ENCODE assay signal across 1 cellular context in the genomic region with DNA sequence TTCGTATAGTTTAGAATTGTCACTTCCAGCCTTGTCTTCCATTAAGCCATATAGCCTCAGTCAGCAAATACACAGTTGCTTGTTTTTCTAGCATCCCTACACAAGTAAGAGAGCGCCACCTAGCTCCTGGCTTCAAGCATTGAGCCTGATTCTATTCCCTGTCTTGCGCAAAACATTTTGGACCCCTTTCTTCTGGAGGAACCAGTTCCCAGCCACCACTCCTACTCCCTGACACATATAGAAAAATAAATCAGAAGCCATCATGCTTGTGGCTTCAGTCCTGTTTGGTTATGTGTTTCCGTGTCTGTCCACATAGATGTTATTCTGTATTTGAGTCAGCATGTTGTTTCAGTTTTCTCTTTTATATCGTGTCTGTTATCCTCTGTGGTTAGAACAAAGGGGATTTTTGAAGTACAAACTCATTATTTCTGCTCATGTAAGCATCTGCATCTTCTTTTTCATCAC.
A peak's percentile ranks its signal among the peaks of the same experiment; 100 is the strongest.
TF ChIP-seq lines count a peak whose summit lies in the region.

No MANE protein-coding gene starts in this region.

TF ChIP-seq in K562, 482 proteins besides CTCF, POLR2A, EP300 and RAD21 (continued from another document):
- peak; percentile 77 for TF ChIP-seq MAFG (tag; conservative IDR thresholded peaks at IDR 0.05)
- TF ChIP-seq POU5F1 (IDR thresholded peaks at IDR 0.05; ENCODE audit: borderline replicate concordance, low read depth, low read length, partially characterized antibody), result no peak
- no peak for TF ChIP-seq ZNF57 (CRISPR knock-in tag; IDR thresholded peaks at IDR 0.05)
- no peak for TF ChIP-seq MBD2 (IDR thresholded peaks at IDR 0.05; ENCODE audit: borderline replicate concordance, low read depth)
- TF ChIP-seq TAF7 (tag; IDR thresholded peaks at IDR 0.05), result no peak
- no peak for TF ChIP-seq HLTF (IDR thresholded peaks at IDR 0.05)
- TF ChIP-seq, protein P1, sequence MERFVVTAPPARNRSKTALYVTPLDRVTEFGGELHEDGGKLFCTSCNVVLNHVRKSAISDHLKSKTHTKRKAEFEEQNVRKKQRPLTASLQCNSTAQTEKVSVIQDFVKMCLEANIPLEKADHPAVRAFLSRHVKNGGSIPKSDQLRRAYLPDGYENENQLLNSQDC (CRISPR knock-in tag; IDR thresholded peaks at IDR 0.05), result no peak
- no peak for TF ChIP-seq ELF1 (tag; IDR thresholded peaks at IDR 0.05)
- TF ChIP-seq ARID2 (IDR thresholded peaks at IDR 0.05), result peak; percentile 65; the same call in 1 of the 2 replicates
- peak; percentile 71 for TF ChIP-seq MAFF (IDR thresholded peaks at IDR 0.05; ENCODE audit: low read length)
- no peak for TF ChIP-seq ZNF121 (CRISPR knock-in tag; conservative IDR thresholded peaks at IDR 0.05)
- TF ChIP-seq HNRNPUL1 (IDR thresholded peaks at IDR 0.05; ENCODE audit: low read length), result no peak
- no peak for TF ChIP-seq MEF2D (tag; conservative IDR thresholded peaks at IDR 0.05; ENCODE audit: low read depth)
- peak; percentile 88 for TF ChIP-seq ZNF316 (IDR thresholded peaks at IDR 0.05)
- no peak for TF ChIP-seq CCNT2 (IDR thresholded peaks at IDR 0.05; ENCODE audit: borderline replicate concordance, extremely low read depth, insufficient read length, low read depth, low read length)
- TF ChIP-seq FOXP1 (CRISPR knock-in tag; IDR thresholded peaks at IDR 0.05), result no peak
- no peak for TF ChIP-seq FOXK1 (CRISPR knock-in tag; IDR thresholded peaks at IDR 0.05; ENCODE audit: borderline replicate concordance)
- TF ChIP-seq, protein P2, sequence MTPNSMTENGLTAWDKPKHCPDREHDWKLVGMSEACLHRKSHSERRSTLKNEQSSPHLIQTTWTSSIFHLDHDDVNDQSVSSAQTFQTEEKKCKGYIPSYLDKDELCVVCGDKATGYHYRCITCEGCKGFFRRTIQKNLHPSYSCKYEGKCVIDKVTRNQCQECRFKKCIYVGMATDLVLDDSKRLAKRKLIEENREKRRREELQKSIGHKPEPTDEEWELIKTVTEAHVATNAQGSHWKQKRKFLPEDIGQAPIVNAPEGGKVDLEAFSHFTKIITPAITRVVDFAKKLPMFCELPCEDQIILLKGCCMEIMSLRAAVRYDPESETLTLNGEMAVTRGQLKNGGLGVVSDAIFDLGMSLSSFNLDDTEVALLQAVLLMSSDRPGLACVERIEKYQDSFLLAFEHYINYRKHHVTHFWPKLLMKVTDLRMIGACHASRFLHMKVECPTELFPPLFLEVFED (CRISPR knock-in tag; conservative IDR thresholded peaks at IDR 0.05), result no peak
- TF ChIP-seq TARDBP (IDR thresholded peaks at IDR 0.05), result no peak
- TF ChIP-seq, protein P3, sequence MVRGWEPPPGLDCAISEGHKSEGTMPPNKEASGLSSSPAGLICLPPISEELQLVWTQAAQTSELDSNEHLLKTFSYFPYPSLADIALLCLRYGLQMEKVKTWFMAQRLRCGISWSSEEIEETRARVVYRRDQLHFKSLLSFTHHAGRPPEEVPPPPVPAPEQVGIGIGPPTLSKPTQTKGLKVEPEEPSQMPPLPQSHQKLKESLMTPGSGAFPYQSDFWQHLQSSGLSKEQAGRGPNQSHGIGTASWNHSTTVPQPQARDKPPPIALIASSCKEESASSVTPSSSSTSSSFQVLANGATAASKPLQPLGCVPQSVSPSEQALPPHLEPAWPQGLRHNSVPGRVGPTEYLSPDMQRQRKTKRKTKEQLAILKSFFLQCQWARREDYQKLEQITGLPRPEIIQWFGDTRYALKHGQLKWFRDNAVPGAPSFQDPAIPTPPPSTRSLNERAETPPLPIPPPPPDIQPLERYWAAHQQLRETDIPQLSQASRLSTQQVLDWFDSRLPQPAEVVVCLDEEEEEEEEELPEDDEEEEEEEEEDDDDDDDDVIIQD (CRISPR knock-in tag; IDR thresholded peaks at IDR 0.05), result no peak
- TF ChIP-seq MYNN (IDR thresholded peaks at IDR 0.05), result no peak
- TF ChIP-seq MYNN (CRISPR knock-in tag; IDR thresholded peaks at IDR 0.05), result no peak
- TF ChIP-seq, protein P4, sequence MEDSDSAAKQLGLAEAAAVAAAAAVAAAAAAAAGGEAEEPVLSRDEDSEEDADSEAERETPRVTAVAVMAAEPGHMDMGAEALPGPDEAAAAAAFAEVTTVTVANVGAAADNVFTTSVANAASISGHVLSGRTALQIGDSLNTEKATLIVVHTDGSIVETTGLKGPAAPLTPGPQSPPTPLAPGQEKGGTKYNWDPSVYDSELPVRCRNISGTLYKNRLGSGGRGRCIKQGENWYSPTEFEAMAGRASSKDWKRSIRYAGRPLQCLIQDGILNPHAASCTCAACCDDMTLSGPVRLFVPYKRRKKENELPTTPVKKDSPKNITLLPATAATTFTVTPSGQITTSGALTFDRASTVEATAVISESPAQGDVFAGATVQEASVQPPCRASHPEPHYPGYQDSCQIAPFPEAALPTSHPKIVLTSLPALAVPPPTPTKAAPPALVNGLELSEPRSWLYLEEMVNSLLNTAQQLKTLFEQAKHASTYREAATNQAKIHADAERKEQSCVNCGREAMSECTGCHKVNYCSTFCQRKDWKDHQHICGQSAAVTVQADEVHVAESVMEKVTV (CRISPR knock-in tag; IDR thresholded peaks at IDR 0.05), result peak; percentile 67
- TF ChIP-seq CEBPG (CRISPR knock-in tag; IDR thresholded peaks at IDR 0.05), result peak; percentile 51; the same call in 1 of the 2 replicates
- TF ChIP-seq CEBPG (tag; conservative IDR thresholded peaks at IDR 0.05 in 1 of 2, IDR thresholded peaks at IDR 0.05 in 1 of 2), result peak in 1 of 2 experiments; percentile 64; a peak in 1 of 4 replicates
- TF ChIP-seq EP400 (IDR thresholded peaks at IDR 0.05), result no peak
- TF ChIP-seq, protein P5, sequence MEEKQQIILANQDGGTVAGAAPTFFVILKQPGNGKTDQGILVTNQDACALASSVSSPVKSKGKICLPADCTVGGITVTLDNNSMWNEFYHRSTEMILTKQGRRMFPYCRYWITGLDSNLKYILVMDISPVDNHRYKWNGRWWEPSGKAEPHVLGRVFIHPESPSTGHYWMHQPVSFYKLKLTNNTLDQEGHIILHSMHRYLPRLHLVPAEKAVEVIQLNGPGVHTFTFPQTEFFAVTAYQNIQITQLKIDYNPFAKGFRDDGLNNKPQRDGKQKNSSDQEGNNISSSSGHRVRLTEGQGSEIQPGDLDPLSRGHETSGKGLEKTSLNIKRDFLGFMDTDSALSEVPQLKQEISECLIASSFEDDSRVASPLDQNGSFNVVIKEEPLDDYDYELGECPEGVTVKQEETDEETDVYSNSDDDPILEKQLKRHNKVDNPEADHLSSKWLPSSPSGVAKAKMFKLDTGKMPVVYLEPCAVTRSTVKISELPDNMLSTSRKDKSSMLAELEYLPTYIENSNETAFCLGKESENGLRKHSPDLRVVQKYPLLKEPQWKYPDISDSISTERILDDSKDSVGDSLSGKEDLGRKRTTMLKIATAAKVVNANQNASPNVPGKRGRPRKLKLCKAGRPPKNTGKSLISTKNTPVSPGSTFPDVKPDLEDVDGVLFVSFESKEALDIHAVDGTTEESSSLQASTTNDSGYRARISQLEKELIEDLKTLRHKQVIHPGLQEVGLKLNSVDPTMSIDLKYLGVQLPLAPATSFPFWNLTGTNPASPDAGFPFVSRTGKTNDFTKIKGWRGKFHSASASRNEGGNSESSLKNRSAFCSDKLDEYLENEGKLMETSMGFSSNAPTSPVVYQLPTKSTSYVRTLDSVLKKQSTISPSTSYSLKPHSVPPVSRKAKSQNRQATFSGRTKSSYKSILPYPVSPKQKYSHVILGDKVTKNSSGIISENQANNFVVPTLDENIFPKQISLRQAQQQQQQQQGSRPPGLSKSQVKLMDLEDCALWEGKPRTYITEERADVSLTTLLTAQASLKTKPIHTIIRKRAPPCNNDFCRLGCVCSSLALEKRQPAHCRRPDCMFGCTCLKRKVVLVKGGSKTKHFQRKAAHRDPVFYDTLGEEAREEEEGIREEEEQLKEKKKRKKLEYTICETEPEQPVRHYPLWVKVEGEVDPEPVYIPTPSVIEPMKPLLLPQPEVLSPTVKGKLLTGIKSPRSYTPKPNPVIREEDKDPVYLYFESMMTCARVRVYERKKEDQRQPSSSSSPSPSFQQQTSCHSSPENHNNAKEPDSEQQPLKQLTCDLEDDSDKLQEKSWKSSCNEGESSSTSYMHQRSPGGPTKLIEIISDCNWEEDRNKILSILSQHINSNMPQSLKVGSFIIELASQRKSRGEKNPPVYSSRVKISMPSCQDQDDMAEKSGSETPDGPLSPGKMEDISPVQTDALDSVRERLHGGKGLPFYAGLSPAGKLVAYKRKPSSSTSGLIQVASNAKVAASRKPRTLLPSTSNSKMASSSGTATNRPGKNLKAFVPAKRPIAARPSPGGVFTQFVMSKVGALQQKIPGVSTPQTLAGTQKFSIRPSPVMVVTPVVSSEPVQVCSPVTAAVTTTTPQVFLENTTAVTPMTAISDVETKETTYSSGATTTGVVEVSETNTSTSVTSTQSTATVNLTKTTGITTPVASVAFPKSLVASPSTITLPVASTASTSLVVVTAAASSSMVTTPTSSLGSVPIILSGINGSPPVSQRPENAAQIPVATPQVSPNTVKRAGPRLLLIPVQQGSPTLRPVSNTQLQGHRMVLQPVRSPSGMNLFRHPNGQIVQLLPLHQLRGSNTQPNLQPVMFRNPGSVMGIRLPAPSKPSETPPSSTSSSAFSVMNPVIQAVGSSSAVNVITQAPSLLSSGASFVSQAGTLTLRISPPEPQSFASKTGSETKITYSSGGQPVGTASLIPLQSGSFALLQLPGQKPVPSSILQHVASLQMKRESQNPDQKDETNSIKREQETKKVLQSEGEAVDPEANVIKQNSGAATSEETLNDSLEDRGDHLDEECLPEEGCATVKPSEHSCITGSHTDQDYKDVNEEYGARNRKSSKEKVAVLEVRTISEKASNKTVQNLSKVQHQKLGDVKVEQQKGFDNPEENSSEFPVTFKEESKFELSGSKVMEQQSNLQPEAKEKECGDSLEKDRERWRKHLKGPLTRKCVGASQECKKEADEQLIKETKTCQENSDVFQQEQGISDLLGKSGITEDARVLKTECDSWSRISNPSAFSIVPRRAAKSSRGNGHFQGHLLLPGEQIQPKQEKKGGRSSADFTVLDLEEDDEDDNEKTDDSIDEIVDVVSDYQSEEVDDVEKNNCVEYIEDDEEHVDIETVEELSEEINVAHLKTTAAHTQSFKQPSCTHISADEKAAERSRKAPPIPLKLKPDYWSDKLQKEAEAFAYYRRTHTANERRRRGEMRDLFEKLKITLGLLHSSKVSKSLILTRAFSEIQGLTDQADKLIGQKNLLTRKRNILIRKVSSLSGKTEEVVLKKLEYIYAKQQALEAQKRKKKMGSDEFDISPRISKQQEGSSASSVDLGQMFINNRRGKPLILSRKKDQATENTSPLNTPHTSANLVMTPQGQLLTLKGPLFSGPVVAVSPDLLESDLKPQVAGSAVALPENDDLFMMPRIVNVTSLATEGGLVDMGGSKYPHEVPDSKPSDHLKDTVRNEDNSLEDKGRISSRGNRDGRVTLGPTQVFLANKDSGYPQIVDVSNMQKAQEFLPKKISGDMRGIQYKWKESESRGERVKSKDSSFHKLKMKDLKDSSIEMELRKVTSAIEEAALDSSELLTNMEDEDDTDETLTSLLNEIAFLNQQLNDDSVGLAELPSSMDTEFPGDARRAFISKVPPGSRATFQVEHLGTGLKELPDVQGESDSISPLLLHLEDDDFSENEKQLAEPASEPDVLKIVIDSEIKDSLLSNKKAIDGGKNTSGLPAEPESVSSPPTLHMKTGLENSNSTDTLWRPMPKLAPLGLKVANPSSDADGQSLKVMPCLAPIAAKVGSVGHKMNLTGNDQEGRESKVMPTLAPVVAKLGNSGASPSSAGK (IDR thresholded peaks at IDR 0.05), result no peak
- TF ChIP-seq MAFK (IDR thresholded peaks at IDR 0.05; ENCODE audit: low read length), result peak; percentile 64
- TF ChIP-seq SRSF1 (IDR thresholded peaks at IDR 0.05; ENCODE audit: low read depth, low read length), result no peak
- no peak for TF ChIP-seq YY1 (IDR thresholded peaks at IDR 0.05; ENCODE audit: borderline replicate concordance in 1 of 3, control insufficient read depth in 1 of 3, extremely low read depth in 1 of 3, insufficient read depth in 3 of 3, insufficient read length in 1 of 3, insufficient replicate concordance in 2 of 3, low read depth in 1 of 3, low read length in 2 of 3)
- TF ChIP-seq CEBPB (tag; IDR thresholded peaks at IDR 0.05), result peak; percentile 89
- TF ChIP-seq, protein P6, sequence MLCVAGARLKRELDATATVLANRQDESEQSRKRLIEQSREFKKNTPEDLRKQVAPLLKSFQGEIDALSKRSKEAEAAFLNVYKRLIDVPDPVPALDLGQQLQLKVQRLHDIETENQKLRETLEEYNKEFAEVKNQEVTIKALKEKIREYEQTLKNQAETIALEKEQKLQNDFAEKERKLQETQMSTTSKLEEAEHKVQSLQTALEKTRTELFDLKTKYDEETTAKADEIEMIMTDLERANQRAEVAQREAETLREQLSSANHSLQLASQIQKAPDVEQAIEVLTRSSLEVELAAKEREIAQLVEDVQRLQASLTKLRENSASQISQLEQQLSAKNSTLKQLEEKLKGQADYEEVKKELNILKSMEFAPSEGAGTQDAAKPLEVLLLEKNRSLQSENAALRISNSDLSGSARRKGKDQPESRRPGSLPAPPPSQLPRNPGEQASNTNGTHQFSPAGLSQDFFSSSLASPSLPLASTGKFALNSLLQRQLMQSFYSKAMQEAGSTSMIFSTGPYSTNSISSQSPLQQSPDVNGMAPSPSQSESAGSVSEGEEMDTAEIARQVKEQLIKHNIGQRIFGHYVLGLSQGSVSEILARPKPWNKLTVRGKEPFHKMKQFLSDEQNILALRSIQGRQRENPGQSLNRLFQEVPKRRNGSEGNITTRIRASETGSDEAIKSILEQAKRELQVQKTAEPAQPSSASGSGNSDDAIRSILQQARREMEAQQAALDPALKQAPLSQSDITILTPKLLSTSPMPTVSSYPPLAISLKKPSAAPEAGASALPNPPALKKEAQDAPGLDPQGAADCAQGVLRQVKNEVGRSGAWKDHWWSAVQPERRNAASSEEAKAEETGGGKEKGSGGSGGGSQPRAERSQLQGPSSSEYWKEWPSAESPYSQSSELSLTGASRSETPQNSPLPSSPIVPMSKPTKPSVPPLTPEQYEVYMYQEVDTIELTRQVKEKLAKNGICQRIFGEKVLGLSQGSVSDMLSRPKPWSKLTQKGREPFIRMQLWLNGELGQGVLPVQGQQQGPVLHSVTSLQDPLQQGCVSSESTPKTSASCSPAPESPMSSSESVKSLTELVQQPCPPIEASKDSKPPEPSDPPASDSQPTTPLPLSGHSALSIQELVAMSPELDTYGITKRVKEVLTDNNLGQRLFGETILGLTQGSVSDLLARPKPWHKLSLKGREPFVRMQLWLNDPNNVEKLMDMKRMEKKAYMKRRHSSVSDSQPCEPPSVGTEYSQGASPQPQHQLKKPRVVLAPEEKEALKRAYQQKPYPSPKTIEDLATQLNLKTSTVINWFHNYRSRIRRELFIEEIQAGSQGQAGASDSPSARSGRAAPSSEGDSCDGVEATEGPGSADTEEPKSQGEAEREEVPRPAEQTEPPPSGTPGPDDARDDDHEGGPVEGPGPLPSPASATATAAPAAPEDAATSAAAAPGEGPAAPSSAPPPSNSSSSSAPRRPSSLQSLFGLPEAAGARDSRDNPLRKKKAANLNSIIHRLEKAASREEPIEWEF (CRISPR knock-in tag; IDR thresholded peaks at IDR 0.05), result no peak
- no peak for TF ChIP-seq ARHGAP35 (IDR thresholded peaks at IDR 0.05; ENCODE audit: partially characterized antibody)
- peak; percentile 80 for TF ChIP-seq C11orf30 (IDR thresholded peaks at IDR 0.05; ENCODE audit: low read depth)
- TF ChIP-seq ZC3H4 (CRISPR knock-in tag; IDR thresholded peaks at IDR 0.05; ENCODE audit: borderline replicate concordance), result no peak
